Comparison of ENCODE assay signal across 9 cellular contexts in genomic region chr11:114026355-114026754, GRCh38. TPM values are rescaled to one million over a fixed set of nuclear protein-coding genes. Genes with fewer than 3 reads are reported as not detected.
A peak's percentile ranks its signal among the peaks of the same experiment; 100 is the strongest.
DNase-seq lines count a peak whose midpoint lies in the region; ATAC-seq and TF ChIP-seq lines count a peak whose summit lies in the region.
"Had no signal": no experiment of that assay in that cellular context is flagged by ENCODE, and none has a peak within 500 bp of the region (broad histone marks: within the 10 kb centered on the region; RNA-seq: fewer than 3 reads in every experiment).

No MANE protein-coding gene starts in this region.

- H3K27ac ChIP-seq in 22Rv1 = no peak overlapping the region

- no peak overlapping the region for H3K4me3 ChIP-seq in fibroblast of villous mesenchyme (ENCODE audit: low read depth, low read length)

- peak; percentile 8; the same call in 1 of the 2 replicates for TF ChIP-seq CTCF in 22Rv1 (IDR thresholded peaks at IDR 0.05)
- TF ChIP-seq CTCF in fibroblast of villous mesenchyme (IDR thresholded peaks at IDR 0.05; ENCODE audit: insufficient read depth, low read depth, low read length) = peak; percentile 44
- TF ChIP-seq CTCF in CD14-positive monocyte (IDR thresholded peaks at IDR 0.05) = no peak

- DNase-seq in ELF-1 (ENCODE audit: low read depth, low spot score) (peak; percentile 38), SK-N-DZ (ENCODE audit: low spot score) (peak; percentile 68), fibroblast of villous mesenchyme (ENCODE audit: low read depth) (peak; percentile 33), CD14-positive monocyte (ENCODE audit: low spot score) (no peak), NCI-H2196 treated with DMSO at 0.1 percent for 48 hours (lab: John Stamatoyannopoulos, UW; ENCODE audit: unreplicated experiment) (no peak)
- no peak for DNase-seq in activated T-helper 1 cell treated with anti-CD3 and anti-CD28 coated beads, Interleukin-12 subunit alpha, Interleukin-12 subunit beta, Interleukin-2, Interleukin-4 antibody, amounts not matched to agents 30 ng/mL and 10 ng/mL and 1 ng/mL, durations not matched to agents 14 hours and 24 hours and 36 hours (ENCODE audit: low spot score)
- DNase-seq: foreskin fibroblast had no signal

- ATAC-seq in GM19463 (IDR thresholded peaks at IDR 0.05; ENCODE audit: unreplicated experiment) = no peak

- no peaks in the 10 kb centered on the region for H3K4me1 Mint-ChIP-seq in activated T-helper 1 cell treated with anti-CD3 and anti-CD28 coated beads, Interleukin-12 subunit alpha, Interleukin-12 subunit beta, Interleukin-2, Interleukin-4 antibody, amounts not matched to agents 30 ng/mL and 10 ng/mL and 1 ng/mL, durations not matched to agents 14 hours and 24 hours and 36 hours (ENCODE audit: low read depth)
- peaks cover 5% of the 10 kb centered on the region for H3K4me1 Mint-ChIP-seq in CD14-positive monocyte

- H3K27me3 Mint-ChIP-seq in activated T-helper 1 cell treated with anti-CD3 and anti-CD28 coated beads, Interleukin-12 subunit alpha, Interleukin-12 subunit beta, Interleukin-2, Interleukin-4 antibody, amounts not matched to agents 30 ng/mL and 10 ng/mL and 1 ng/mL, durations not matched to agents 14 hours and 24 hours and 36 hours (ENCODE audit: insufficient read depth) = peaks cover 11% of the 10 kb centered on the region
- H3K27me3 Mint-ChIP-seq in CD14-positive monocyte (ENCODE audit: low read depth in 3 of 3) = peaks cover 5 to 12% (median 8%) of the 10 kb centered on the region in 3 donors

- intact Hi-C loops in activated T-helper 1 cell treated with anti-CD3 and anti-CD28 coated beads, Interleukin-12 subunit alpha, Interleukin-12 subunit beta, Interleukin-2, Interleukin-4 antibody, amounts not matched to agents 30 ng/mL and 10 ng/mL and 1 ng/mL, durations not matched to agents 14 hours and 24 hours and 36 hours (cut with micrococcal nuclease) = loop anchor here (10.0 kb wide), 1 partner anchor 62 kb away; no protein-coding TSS in a partner anchor
- intact Hi-C loops in CD14-positive monocyte (cut with micrococcal nuclease) = loop anchor here in 1 of 2 donors (10.0 kb wide), 1 partner anchor 132 kb away; no protein-coding TSS in a partner anchor

- H3K9me3 Mint-ChIP-seq in activated T-helper 1 cell treated with anti-CD3 and anti-CD28 coated beads, Interleukin-12 subunit alpha, Interleukin-12 subunit beta, Interleukin-2, Interleukin-4 antibody, amounts not matched to agents 30 ng/mL and 10 ng/mL and 1 ng/mL, durations not matched to agents 14 hours and 24 hours and 36 hours = no peaks in the 10 kb centered on the region
- no peaks in the 10 kb centered on the region for H3K9me3 Mint-ChIP-seq in CD14-positive monocyte

- H3K27ac Mint-ChIP-seq in activated T-helper 1 cell treated with anti-CD3 and anti-CD28 coated beads, Interleukin-12 subunit alpha, Interleukin-12 subunit beta, Interleukin-2, Interleukin-4 antibody, amounts not matched to agents 30 ng/mL and 10 ng/mL and 1 ng/mL, durations not matched to agents 14 hours and 24 hours and 36 hours = no peak overlapping the region
- no peak overlapping the region for H3K27ac Mint-ChIP-seq in CD14-positive monocyte

- H3K36me3 Mint-ChIP-seq in activated T-helper 1 cell treated with anti-CD3 and anti-CD28 coated beads, Interleukin-12 subunit alpha, Interleukin-12 subunit beta, Interleukin-2, Interleukin-4 antibody, amounts not matched to agents 30 ng/mL and 10 ng/mL and 1 ng/mL, durations not matched to agents 14 hours and 24 hours and 36 hours (ENCODE audit: low read depth) = no peaks in the 10 kb centered on the region
- no peaks in the 10 kb centered on the region for H3K36me3 Mint-ChIP-seq in CD14-positive monocyte

- no peak overlapping the region for H3K4me3 Mint-ChIP-seq in activated T-helper 1 cell treated with anti-CD3 and anti-CD28 coated beads, Interleukin-12 subunit alpha, Interleukin-12 subunit beta, Interleukin-2, Interleukin-4 antibody, amounts not matched to agents 30 ng/mL and 10 ng/mL and 1 ng/mL, durations not matched to agents 14 hours and 24 hours and 36 hours
- H3K4me3 Mint-ChIP-seq in CD14-positive monocyte = no peak overlapping the region

RNA-seq across cellular contexts. Expression of gene ZBTB16, which starts 33.2 kb away (rescaled TPM):
- polyA plus RNA-seq in SK-N-DZ (2014; cell fraction: cytosol; rRNA removed) = 0.10 and 2.7 TPM in 2 replicates
- 0.44 and 0.96 TPM in 2 replicates for polyA plus RNA-seq in SK-N-DZ (2014; cell fraction: nucleus; rRNA removed)
- 0.32 and 0.86 TPM in 2 replicates for total RNA-seq in fibroblast of villous mesenchyme
- 3.4 and 3.9 TPM in 2 replicates for total RNA-seq in activated T-helper 1 cell treated with anti-CD3 and anti-CD28 coated beads, Interleukin-12 subunit alpha, Interleukin-12 subunit beta, Interleukin-2, Interleukin-4 antibody, amounts not matched to agents 30 ng/mL and 10 ng/mL and 1 ng/mL, durations not matched to agents 14 hours and 24 hours and 36 hours
- 1 to 10 TPM; 4.1 to 8.3 TPM for polyA plus RNA-seq in CD14-positive monocyte

RNA-seq across cellular contexts. Expression of gene HTR3A, which starts 51.4 kb away (rescaled TPM):
- polyA plus RNA-seq in SK-N-DZ (2014; cell fraction: cytosol; rRNA removed) = 10.2 and 15.4 TPM in 2 replicates
- 7.5 and 7.6 TPM in 2 replicates for polyA plus RNA-seq in SK-N-DZ (2014; cell fraction: nucleus; rRNA removed)
- total RNA-seq in fibroblast of villous mesenchyme = not detected in 2 replicates
- not detected in 2 replicates for total RNA-seq in activated T-helper 1 cell treated with anti-CD3 and anti-CD28 coated beads, Interleukin-12 subunit alpha, Interleukin-12 subunit beta, Interleukin-2, Interleukin-4 antibody, amounts not matched to agents 30 ng/mL and 10 ng/mL and 1 ng/mL, durations not matched to agents 14 hours and 24 hours and 36 hours
- not detected for polyA plus RNA-seq in CD14-positive monocyte

Comparison
In these comparisons a context has a peak if more than half of its experiments do, and no peak if none do; other contexts are left out.
1. DNase-seq: peak in ELF-1 (single experiment), SK-N-DZ (single experiment) and fibroblast of villous mesenchyme (single experiment); none in activated T-helper 1 cell treated with anti-CD3 and anti-CD28 coated beads, Interleukin-12 subunit alpha, Interleukin-12 subunit beta, Interleukin-2, Interleukin-4 antibody, amounts not matched to agents 30 ng/mL and 10 ng/mL and 1 ng/mL, durations not matched to agents 14 hours and 24 hours and 36 hours (single experiment), CD14-positive monocyte (single experiment) and NCI-H2196 treated with DMSO at 0.1 percent for 48 hours (single experiment).